In the genomic region with DNA sequence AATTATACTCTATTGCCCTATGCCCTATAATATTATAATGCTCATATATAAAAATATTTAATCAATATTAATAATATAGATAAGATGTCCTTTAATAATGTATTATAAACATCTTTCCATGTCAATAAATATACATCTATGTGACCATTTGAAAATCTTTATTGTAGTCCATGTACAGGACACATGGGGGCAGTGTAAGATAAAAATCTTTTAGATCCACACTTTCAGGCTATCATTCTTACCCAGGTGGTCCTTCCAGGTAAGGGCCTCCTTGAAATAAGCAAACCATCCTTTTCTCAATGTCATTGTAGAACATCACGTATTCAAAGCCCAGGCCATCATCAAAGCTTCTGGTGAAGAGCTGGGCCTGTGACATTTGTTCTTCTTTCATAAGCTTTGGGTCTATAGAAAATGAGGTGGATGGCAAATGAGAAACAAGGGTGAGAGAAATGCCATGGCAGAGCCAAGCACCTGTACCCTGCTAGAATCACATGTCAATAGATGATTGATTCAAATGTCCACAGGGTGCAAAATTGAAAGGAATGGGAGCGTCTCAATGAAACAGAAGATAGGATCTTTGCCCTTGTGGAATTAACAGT, we compare ENCODE assay signal across 10 cellular contexts. TPM values are rescaled to one million over a fixed set of nuclear protein-coding genes. Genes with fewer than 3 reads are reported as not detected.
A peak's percentile ranks its signal among the peaks of the same experiment; 100 is the strongest.
DNase-seq lines count a peak whose midpoint lies in the region; ATAC-seq and TF ChIP-seq lines count a peak whose summit lies in the region.
"Had no signal": no experiment of that assay in that cellular context is flagged by ENCODE, and none has a peak within 500 bp of the region (broad histone marks: within the 10 kb centered on the region; RNA-seq: fewer than 3 reads in every experiment).

No MANE protein-coding gene starts in this region.

- no peaks in the 10 kb centered on the region for H3K27me3 ChIP-seq in adipocyte (replicated peaks; ENCODE audit: control insufficient read depth, insufficient read depth, low read length)
- H3K27me3 ChIP-seq: BLaER1 had no signal

- H3K36me3 ChIP-seq in adipocyte (ENCODE audit: control insufficient read depth, insufficient read depth, low read length, severe bottlenecking), result peaks cover 25% of the 10 kb centered on the region
- H3K36me3 ChIP-seq: BLaER1 had no signal

- H3K9me3 Mint-ChIP-seq in mesothelial cell of epicardium, result no peaks in the 10 kb centered on the region

- no peak overlapping the region for H3K4me3 ChIP-seq in adipocyte (ENCODE audit: low read length)
- H3K4me3 ChIP-seq: BLaER1 had no signal

- peaks cover 17% of the 10 kb centered on the region for H3K4me1 ChIP-seq in adipocyte (ENCODE audit: control insufficient read depth, insufficient read depth, low read length)
- H3K4me1 ChIP-seq: BLaER1 had no signal

- H3K27me3 Mint-ChIP-seq in mesothelial cell of epicardium (ENCODE audit: low read depth), result no peaks in the 10 kb centered on the region

- peaks cover 34% of the 10 kb centered on the region for H3K36me3 Mint-ChIP-seq in mesothelial cell of epicardium

- H3K27ac Mint-ChIP-seq in mesothelial cell of epicardium, result no peak overlapping the region

- no peak overlapping the region for H3K4me3 Mint-ChIP-seq in mesothelial cell of epicardium

- DNase-seq in NCI-H1436 (lab: John Stamatoyannopoulos, UW), result peak; percentile 18
- DNase-seq in NCI-H1436 treated with DMSO at 0.1 percent for 48 hours (lab: John Stamatoyannopoulos, UW), result no peak
- peak; percentile 60 for DNase-seq in HT-29 (ENCODE audit: low spot score)
- peak; percentile 38 for DNase-seq in adipocyte (ENCODE audit: low read depth)
- no peak for DNase-seq in mesothelial cell of epicardium (ENCODE audit: low spot score in 2 of 2, unreplicated experiment in 2 of 2)
- no peak for DNase-seq in NCI-H146 treated with DMSO at 0.1 percent for 48 hours (lab: John Stamatoyannopoulos, UW; ENCODE audit: unreplicated experiment)
- DNase-seq: activated T-cell treated with anti-CD3 and anti-CD28 coated beads, Interleukin-2, amount 50 U/mL, for 1 hour had no signal

- H3K9ac ChIP-seq in adipocyte (ENCODE audit: low read length), result no peak overlapping the region
- H3K9ac ChIP-seq: BLaER1 had no signal

- H3K4me1 Mint-ChIP-seq in mesothelial cell of epicardium, result no peaks in the 10 kb centered on the region

- ATAC-seq in GM18909 (IDR thresholded peaks at IDR 0.05; ENCODE audit: poor library complexity, unreplicated experiment) (no peak), HG03520 (IDR thresholded peaks at IDR 0.05; ENCODE audit: unreplicated experiment) (no peak)

- H3K9me3 ChIP-seq in adipocyte (ENCODE audit: control insufficient read depth, low read length), result no peaks in the 10 kb centered on the region

- peak; percentile 53 for TF ChIP-seq CTCF in mesothelial cell of epicardium (IDR thresholded peaks at IDR 0.05; ENCODE audit: unreplicated experiment)

RNA-seq across cellular contexts. Expression of a gene that starts 20.2 kb away (rescaled TPM):
- total RNA-seq in HT-29 (2014; rRNA removed; shearing (Covaris generic)), result 12.2 and 14.8 TPM in 2 replicates
- total RNA-seq in mesothelial cell of epicardium, result 23.3 to 24.3 TPM (median 24.1 TPM) in 3 replicates

RNA-seq across cellular contexts. Expression of a gene that starts 35.6 kb away (rescaled TPM):
- total RNA-seq in HT-29 (2014; rRNA removed; shearing (Covaris generic)), result not detected in 2 replicates
- not detected in 3 replicates for total RNA-seq in mesothelial cell of epicardium

RNA-seq across cellular contexts. Expression of a gene that starts 49.5 kb away (rescaled TPM):
- 3.5 and 5.2 TPM in 2 replicates for total RNA-seq in HT-29 (2014; rRNA removed; shearing (Covaris generic))
- total RNA-seq in mesothelial cell of epicardium, result 0.38 to 0.65 TPM (median 0.53 TPM) in 3 replicates

RNA-seq across cellular contexts. Expression of a gene that starts 57.5 kb away (rescaled TPM):
- total RNA-seq in HT-29 (2014; rRNA removed; shearing (Covaris generic)), result 0.33 and 1.1 TPM in 2 replicates
- not detected in 3 replicates for total RNA-seq in mesothelial cell of epicardium

Comparison
In these comparisons a context has a peak if more than half of its experiments do, and no peak if none do; other contexts are left out.
1. DNase-seq: peak in NCI-H1436 (single experiment), HT-29 (single experiment) and adipocyte (single experiment); none in NCI-H1436 treated with DMSO at 0.1 percent for 48 hours (single experiment), mesothelial cell of epicardium (0 of 2) and NCI-H146 treated with DMSO at 0.1 percent for 48 hours (single experiment).